ENCODE assay signal across 11 cellular contexts in the genomic region with DNA sequence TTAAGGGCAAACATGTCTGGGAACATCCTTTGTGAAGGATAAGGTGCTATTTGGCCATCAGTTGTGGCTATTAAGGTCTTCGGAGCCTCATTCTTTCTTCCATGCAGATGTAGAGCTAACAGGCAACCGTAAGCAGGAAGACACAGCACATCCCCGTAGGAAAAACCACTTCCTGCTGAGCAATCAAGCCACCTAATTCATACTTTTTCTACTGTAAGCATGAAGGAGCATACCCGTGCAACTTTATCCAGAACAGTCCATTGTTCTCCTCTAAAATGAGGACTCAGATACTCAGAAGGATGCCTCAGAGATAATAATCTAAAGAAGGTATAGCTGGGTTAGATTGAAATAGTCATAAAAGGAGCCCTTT.
DNase-seq lines count a peak whose midpoint lies in the region; ATAC-seq and TF ChIP-seq lines count a peak whose summit lies in the region.
"Had no signal": no experiment of that assay in that cellular context is flagged by ENCODE, and none has a peak within 500 bp of the region (broad histone marks: within the 10 kb centered on the region; RNA-seq: fewer than 3 reads in every experiment).

No MANE protein-coding gene starts in this region.

- H3K27me3 Mint-ChIP-seq in GM23338 (ENCODE audit: insufficient read depth, low read depth, poor library complexity) (peaks cover 6% of the 10 kb centered on the region), progenitor cell of endocrine pancreas (no peaks in the 10 kb centered on the region)

- no peak overlapping the region for H2AFZ ChIP-seq in GM23338

- H3K9me2 ChIP-seq in GM23338 (ENCODE audit: insufficient read depth) = 0 out of 2 replicates have a peak, but pooled peaks cover 14% of the 10 kb centered on the region

- H3K9me3 ChIP-seq in left ventricle myocardium inferior (replicated peaks) (no peaks in the 10 kb centered on the region), skeletal muscle tissue (ENCODE audit: control insufficient read depth in 3 of 3, low read length in 3 of 3) (no peaks in the 10 kb centered on the region)

- no peak overlapping the region for H3K4me3 Mint-ChIP-seq in GM23338
- no peak overlapping the region for H3K4me3 Mint-ChIP-seq in progenitor cell of endocrine pancreas (ENCODE audit: low read depth)

- no peak overlapping the region for H3K9ac ChIP-seq in skeletal muscle tissue (ENCODE audit: low read depth in 1 of 3, low read length in 3 of 3)

- no peaks in the 10 kb centered on the region for H4K20me1 ChIP-seq in GM23338 (replicated peaks; ENCODE audit: insufficient read depth)

- H3K4me1 ChIP-seq in GM23338 (ENCODE audit: insufficient read depth) (peaks cover 25% of the 10 kb centered on the region), left ventricle myocardium inferior (peaks cover 45% of the 10 kb centered on the region), skeletal muscle tissue (ENCODE audit: control insufficient read depth in 3 of 3, insufficient read depth in 3 of 3, low read length in 3 of 3) (peaks cover 13 to 19% (median 14%) of the 10 kb centered on the region in 3 donors)

- H3K36me3 ChIP-seq in GM23338 (ENCODE audit: insufficient read depth) = no peaks in the 10 kb centered on the region
- H3K36me3 ChIP-seq in left ventricle myocardium inferior = peaks cover 5% of the 10 kb centered on the region
- H3K36me3 ChIP-seq in skeletal muscle tissue (ENCODE audit: control insufficient read depth in 3 of 3, insufficient read depth in 3 of 3, low read length in 3 of 3) = no peaks in the 10 kb centered on the region

- H3K27me3 ChIP-seq in GM23338 (ENCODE audit: insufficient read depth) = no peaks in the 10 kb centered on the region
- H3K27me3 ChIP-seq in left ventricle myocardium inferior (ENCODE audit: low read depth) = no peaks in the 10 kb centered on the region
- no peaks in the 10 kb centered on the region for H3K27me3 ChIP-seq in skeletal muscle tissue (ENCODE audit: control insufficient read depth in 3 of 3, insufficient read depth in 3 of 3, low read length in 3 of 3)

- H3K27ac ChIP-seq in GM23338 (ENCODE audit: low read depth) = peak overlapping the region; percentile 36; the same call in 1 of the 2 replicates
- H3K27ac ChIP-seq in left ventricle myocardium inferior (replicated peaks) = peak overlapping the region; percentile 76
- H3K27ac ChIP-seq in skeletal muscle tissue (ENCODE audit: low read depth, low read length) = peak overlapping the region; percentile 43
- H3K27ac ChIP-seq in caudate nucleus (ENCODE audit: low read depth, low read length) = no peak overlapping the region
- H3K27ac ChIP-seq: HL-60 had no signal

- peak; percentile 38 for ATAC-seq in GM23338
- ATAC-seq in SK-N-SH treated with all-trans-retinoic acid at 6 μM for 48 hours = peak; percentile 70
- ATAC-seq in GM18498 (IDR thresholded peaks at IDR 0.05; ENCODE audit: unreplicated experiment) = no peak

- no peak overlapping the region for H3K4me2 ChIP-seq in GM23338

- H3F3A ChIP-seq in GM23338 (replicated peaks; ENCODE audit: low read depth) = peaks cover 5% of the 10 kb centered on the region

- H3K9me3 Mint-ChIP-seq in GM23338 = no peaks in the 10 kb centered on the region
- H3K9me3 Mint-ChIP-seq in progenitor cell of endocrine pancreas (ENCODE audit: low read depth) = no peaks in the 10 kb centered on the region

- H3K36me3 Mint-ChIP-seq in GM23338 (ENCODE audit: low read depth) (peaks cover 4% of the 10 kb centered on the region), progenitor cell of endocrine pancreas (ENCODE audit: insufficient read depth) (no peaks in the 10 kb centered on the region)

- intact Hi-C loops in left ventricle myocardium inferior (cut with micrococcal nuclease) = no loop called here

- no peak overlapping the region for H3K4me3 ChIP-seq in GM23338
- H3K4me3 ChIP-seq in left ventricle myocardium inferior = no peak overlapping the region
- H3K4me3 ChIP-seq in skeletal muscle tissue (ENCODE audit: low read length in 3 of 3) = no peak overlapping the region

- DNase-seq in GM23338 (ENCODE audit: low spot score) (no peak), left ventricle myocardium inferior (no peak), progenitor cell of endocrine pancreas (ENCODE audit: low spot score, unreplicated experiment) (no peak), caudate nucleus (lab: John Stamatoyannopoulos, UW) (no peak)
- no peak for DNase-seq in stimulated activated CD4-positive, alpha-beta T cell treated with anti-CD3 and anti-CD28 coated beads, Interleukin-15, amount 100 ng/mL, for 24 hours
- DNase-seq: activated CD8-positive, alpha-beta memory T cell treated with anti-CD3 and anti-CD28 coated beads, Interleukin-2, amount 50 U/mL, for 48 hours; DMS79 had no signal

- H3K79me2 ChIP-seq in GM23338 (replicated peaks; ENCODE audit: insufficient read depth) = no peaks in the 10 kb centered on the region

- H3K27ac Mint-ChIP-seq in GM23338 = peak overlapping the region; percentile 32; the same call in 1 of the 2 replicates
- no peak overlapping the region for H3K27ac Mint-ChIP-seq in progenitor cell of endocrine pancreas

- H3K4me1 Mint-ChIP-seq in GM23338 (peaks cover 39% of the 10 kb centered on the region), progenitor cell of endocrine pancreas (ENCODE audit: low read depth) (no peaks in the 10 kb centered on the region)

- TF ChIP-seq CTCF in GM23338 (conservative IDR thresholded peaks at IDR 0.05; ENCODE audit: low read depth in 2 of 2) (no peak), left ventricle myocardium inferior (IDR thresholded peaks at IDR 0.05; ENCODE audit: borderline replicate concordance) (no peak), progenitor cell of endocrine pancreas (IDR thresholded peaks at IDR 0.05; ENCODE audit: unreplicated experiment) (no peak)

TF ChIP-seq in GM23338, 12 proteins besides CTCF, POLR2A, EP300 and RAD21 (continues in another document):
- TF ChIP-seq ZNF331 (CRISPR knock-in tag; IDR thresholded peaks at IDR 0.05; ENCODE audit: low read depth) (no peak), POLR2AphosphoS5 (IDR thresholded peaks at IDR 0.05; ENCODE audit: low read depth) (no peak)
- TF ChIP-seq, protein P1, sequence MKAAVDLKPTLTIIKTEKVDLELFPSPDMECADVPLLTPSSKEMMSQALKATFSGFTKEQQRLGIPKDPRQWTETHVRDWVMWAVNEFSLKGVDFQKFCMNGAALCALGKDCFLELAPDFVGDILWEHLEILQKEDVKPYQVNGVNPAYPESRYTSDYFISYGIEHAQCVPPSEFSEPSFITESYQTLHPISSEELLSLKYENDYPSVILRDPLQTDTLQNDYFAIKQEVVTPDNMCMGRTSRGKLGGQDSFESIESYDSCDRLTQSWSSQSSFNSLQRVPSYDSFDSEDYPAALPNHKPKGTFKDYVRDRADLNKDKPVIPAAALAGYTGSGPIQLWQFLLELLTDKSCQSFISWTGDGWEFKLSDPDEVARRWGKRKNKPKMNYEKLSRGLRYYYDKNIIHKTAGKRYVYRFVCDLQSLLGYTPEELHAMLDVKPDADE (IDR thresholded peaks at IDR 0.05) = no peak

TF ChIP-seq in SK-N-SH treated with all-trans-retinoic acid at 6 μM for 48 hours, 23 proteins besides CTCF, POLR2A, EP300 and RAD21:
- TF ChIP-seq, protein P2, sequence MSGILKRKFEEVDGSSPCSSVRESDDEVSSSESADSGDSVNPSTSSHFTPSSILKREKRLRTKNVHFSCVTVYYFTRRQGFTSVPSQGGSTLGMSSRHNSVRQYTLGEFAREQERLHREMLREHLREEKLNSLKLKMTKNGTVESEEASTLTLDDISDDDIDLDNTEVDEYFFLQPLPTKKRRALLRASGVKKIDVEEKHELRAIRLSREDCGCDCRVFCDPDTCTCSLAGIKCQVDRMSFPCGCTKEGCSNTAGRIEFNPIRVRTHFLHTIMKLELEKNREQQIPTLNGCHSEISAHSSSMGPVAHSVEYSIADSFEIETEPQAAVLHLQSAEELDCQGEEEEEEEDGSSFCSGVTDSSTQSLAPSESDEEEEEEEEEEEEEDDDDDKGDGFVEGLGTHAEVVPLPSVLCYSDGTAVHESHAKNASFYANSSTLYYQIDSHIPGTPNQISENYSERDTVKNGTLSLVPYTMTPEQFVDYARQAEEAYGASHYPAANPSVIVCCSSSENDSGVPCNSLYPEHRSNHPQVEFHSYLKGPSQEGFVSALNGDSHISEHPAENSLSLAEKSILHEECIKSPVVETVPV (CRISPR knock-in tag; IDR thresholded peaks at IDR 0.05) = no peak
- TF ChIP-seq GLIS3 (CRISPR knock-in tag; IDR thresholded peaks at IDR 0.05) (no peak), PPARA (CRISPR knock-in tag; IDR thresholded peaks at IDR 0.05; ENCODE audit: borderline replicate concordance) (no peak), TOX (CRISPR knock-in tag; IDR thresholded peaks at IDR 0.05; ENCODE audit: borderline replicate concordance) (no peak)
- TF ChIP-seq, protein P3, sequence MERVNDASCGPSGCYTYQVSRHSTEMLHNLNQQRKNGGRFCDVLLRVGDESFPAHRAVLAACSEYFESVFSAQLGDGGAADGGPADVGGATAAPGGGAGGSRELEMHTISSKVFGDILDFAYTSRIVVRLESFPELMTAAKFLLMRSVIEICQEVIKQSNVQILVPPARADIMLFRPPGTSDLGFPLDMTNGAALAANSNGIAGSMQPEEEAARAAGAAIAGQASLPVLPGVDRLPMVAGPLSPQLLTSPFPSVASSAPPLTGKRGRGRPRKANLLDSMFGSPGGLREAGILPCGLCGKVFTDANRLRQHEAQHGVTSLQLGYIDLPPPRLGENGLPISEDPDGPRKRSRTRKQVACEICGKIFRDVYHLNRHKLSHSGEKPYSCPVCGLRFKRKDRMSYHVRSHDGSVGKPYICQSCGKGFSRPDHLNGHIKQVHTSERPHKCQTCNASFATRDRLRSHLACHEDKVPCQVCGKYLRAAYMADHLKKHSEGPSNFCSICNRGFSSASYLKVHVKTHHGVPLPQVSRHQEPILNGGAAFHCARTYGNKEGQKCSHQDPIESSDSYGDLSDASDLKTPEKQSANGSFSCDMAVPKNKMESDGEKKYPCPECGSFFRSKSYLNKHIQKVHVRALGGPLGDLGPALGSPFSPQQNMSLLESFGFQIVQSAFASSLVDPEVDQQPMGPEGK (CRISPR knock-in tag; IDR thresholded peaks at IDR 0.05; ENCODE audit: borderline replicate concordance) = no peak
- TF ChIP-seq, protein P4, sequence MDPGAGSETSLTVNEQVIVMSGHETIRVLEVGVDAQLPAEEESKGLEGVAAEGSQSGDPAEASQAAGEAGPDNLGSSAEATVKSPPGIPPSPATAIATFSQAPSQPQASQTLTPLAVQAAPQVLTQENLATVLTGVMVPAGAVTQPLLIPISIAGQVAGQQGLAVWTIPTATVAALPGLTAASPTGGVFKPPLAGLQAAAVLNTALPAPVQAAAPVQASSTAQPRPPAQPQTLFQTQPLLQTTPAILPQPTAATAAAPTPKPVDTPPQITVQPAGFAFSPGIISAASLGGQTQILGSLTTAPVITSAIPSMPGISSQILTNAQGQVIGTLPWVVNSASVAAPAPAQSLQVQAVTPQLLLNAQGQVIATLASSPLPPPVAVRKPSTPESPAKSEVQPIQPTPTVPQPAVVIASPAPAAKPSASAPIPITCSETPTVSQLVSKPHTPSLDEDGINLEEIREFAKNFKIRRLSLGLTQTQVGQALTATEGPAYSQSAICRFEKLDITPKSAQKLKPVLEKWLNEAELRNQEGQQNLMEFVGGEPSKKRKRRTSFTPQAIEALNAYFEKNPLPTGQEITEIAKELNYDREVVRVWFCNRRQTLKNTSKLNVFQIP (CRISPR knock-in tag; IDR thresholded peaks at IDR 0.05; ENCODE audit: borderline replicate concordance, low read depth) = no peak
